ENCODE assay signal across 8 cellular contexts in genomic region chrX:110418220-110418856, GRCh38. TPM values are rescaled to one million over a fixed set of nuclear protein-coding genes. Genes with fewer than 3 reads are reported as not detected.
DNase-seq lines count a peak whose midpoint lies in the region; ATAC-seq and TF ChIP-seq lines count a peak whose summit lies in the region.

No MANE protein-coding gene starts in this region.

- H3K27me3 ChIP-seq in esophagus (ENCODE audit: control insufficient read depth in 1 of 2, insufficient read depth in 2 of 2, low read length in 2 of 2): no peaks in the 10 kb centered on the region

- H3K27me3 Mint-ChIP-seq in osteocyte (ENCODE audit: unreplicated experiment): peaks cover 12% of the 10 kb centered on the region

- no peaks in the 10 kb centered on the region for H3K36me3 ChIP-seq in esophagus (ENCODE audit: control insufficient read depth in 2 of 2, insufficient read depth in 2 of 2, low read length in 1 of 2)

- no peak overlapping the region for H3K27ac Mint-ChIP-seq in osteocyte (ENCODE audit: unreplicated experiment)

- DNase-seq in GM20000 (ENCODE audit: low spot score) (no peak), NCI-H510A (lab: John Stamatoyannopoulos, UW) (peak; percentile 51), osteocyte (ENCODE audit: extremely low spot score, unreplicated experiment) (no peak), mucosa of gallbladder (ENCODE audit: low spot score) (no peak), NCI-H226 (no peak)
- no peak for DNase-seq in effector CD4-positive, alpha-beta T cell

- peak overlapping the region; percentile 37 to 42 for H3K27ac ChIP-seq in esophagus (ENCODE audit: low read depth in 2 of 2, low read length in 1 of 2)

- no peak overlapping the region for H3K4me3 Mint-ChIP-seq in osteocyte (ENCODE audit: unreplicated experiment)

- no peaks in the 10 kb centered on the region for H3K9me3 ChIP-seq in esophagus (ENCODE audit: control insufficient read depth in 2 of 2, insufficient read depth in 1 of 2, low read depth in 1 of 2, low read length in 1 of 2)

- no peaks in the 10 kb centered on the region for H3K36me3 Mint-ChIP-seq in osteocyte (ENCODE audit: unreplicated experiment)

- no peaks in the 10 kb centered on the region for H3K9me3 Mint-ChIP-seq in osteocyte (ENCODE audit: unreplicated experiment)

- TF ChIP-seq CTCF in GM20000 (IDR thresholded peaks at IDR 0.05; ENCODE audit: extremely low read depth, missing control alignments) (peak; percentile 3), osteocyte (IDR thresholded peaks at IDR 0.05) (peak; percentile 69)

- no peaks in the 10 kb centered on the region for H3K4me1 ChIP-seq in esophagus (ENCODE audit: control insufficient read depth in 2 of 2, insufficient read depth in 2 of 2, low read length in 1 of 2)

- 24 to 35% methylated on average over 13 of the region's 13 CpGs for WGBS in esophagus, 2 donors

- peaks cover 19% of the 10 kb centered on the region for H3K4me1 Mint-ChIP-seq in osteocyte (ENCODE audit: unreplicated experiment)

- H3K4me3 ChIP-seq in esophagus (ENCODE audit: low read depth in 1 of 2, low read length in 2 of 2): no peak overlapping the region

- no peak for ATAC-seq in GM21529 (IDR thresholded peaks at IDR 0.05; ENCODE audit: unreplicated experiment)

RNA-seq across cellular contexts. Expression of gene RTL9, which starts 59.7 kb away (rescaled TPM):
- under 1 TPM in 1 of 2 donors, not detected in 1; 0.01 TPM for polyA plus RNA-seq in esophagus
- 0.05 TPM in 1 of 2 replicates, not detected in the other for total RNA-seq in osteocyte
- 0.17 TPM for total RNA-seq in mucosa of gallbladder
